14 cellular contexts compared by ENCODE assay signal in genomic region chr4:107444-108429, GRCh38. TPM values are rescaled to one million over a fixed set of nuclear protein-coding genes. Genes with fewer than 3 reads are reported as not detected.
DNase-seq lines count a peak whose midpoint lies in the region; ATAC-seq and TF ChIP-seq lines count a peak whose summit lies in the region.
"Had no signal": no experiment of that assay in that cellular context is flagged by ENCODE, and none has a peak within 500 bp of the region (broad histone marks: within the 10 kb centered on the region; RNA-seq: fewer than 3 reads in every experiment).

No MANE protein-coding gene starts in this region.

- TF ChIP-seq CTCF in kidney epithelial cell (IDR thresholded peaks at IDR 0.05; ENCODE audit: insufficient read depth, low read length, poor library complexity, severe bottlenecking): no peak

- peaks cover 25% of the 10 kb centered on the region for H3K9me3 ChIP-seq in HUES64 (ENCODE audit: insufficient read depth, low read depth, low read length)
- peaks cover 3 to 5% of the 10 kb centered on the region in 2 donors for H3K9me3 ChIP-seq in stomach smooth muscle (ENCODE audit: control insufficient read depth in 2 of 2, low read length in 2 of 2)

- no peak overlapping the region for H3K27ac ChIP-seq in HUES64 (ENCODE audit: low read depth, low read length)
- H3K27ac ChIP-seq in stomach smooth muscle (ENCODE audit: low read length): no peak overlapping the region

- H3K4me1 ChIP-seq in HUES64 (ENCODE audit: insufficient read depth, low read length) (no peaks in the 10 kb centered on the region), stomach smooth muscle (ENCODE audit: control insufficient read depth, insufficient read depth, low read length) (peaks cover 9% of the 10 kb centered on the region)

- no peak for ATAC-seq in GM21423 (IDR thresholded peaks at IDR 0.05; ENCODE audit: unreplicated experiment)

- WGBS in HUES64: 89% methylated on average over 91 of the region's 91 CpGs

- no peaks in the 10 kb centered on the region for H3K36me3 ChIP-seq in HUES64 (ENCODE audit: insufficient read depth, low read length)
- no peaks in the 10 kb centered on the region for H3K36me3 ChIP-seq in kidney epithelial cell (ENCODE audit: control insufficient read depth, insufficient read depth, low read length)
- H3K36me3 ChIP-seq in stomach smooth muscle (ENCODE audit: control insufficient read depth in 2 of 2, insufficient read depth in 2 of 2, low read length in 2 of 2): no peaks in the 10 kb centered on the region

- DNase-seq in dedifferentiated amniotic fluid mesenchymal stem cell (ENCODE audit: extremely low spot score) (peak; percentile 5), kidney epithelial cell (ENCODE audit: low read depth) (no peak), GOT3 (lab: John Stamatoyannopoulos, UW) (no peak), EL (no peak)
- DNase-seq: activated naive CD4-positive, alpha-beta T cell treated with anti-CD3 and anti-CD28 coated beads, Interleukin-2, amount 50 U/mL, for 16 hours; CD4-positive, alpha-beta memory T cell; dermis blood vessel endothelial cell; foreskin melanocyte; NCI-H345; stimulated activated CD4-positive, alpha-beta T cell treated with anti-CD3 and anti-CD28 coated beads, Interleukin-4, amount 100 ng/mL, for 1 hour; stimulated activated naive CD4-positive, alpha-beta T cell treated with Interleukin-2 at 50 U/mL for 16 hours had no signal

- H3K4me3 ChIP-seq in HUES64 (ENCODE audit: low read length) (peak overlapping the region; percentile 42), kidney epithelial cell (ENCODE audit: low read depth, low read length) (peak overlapping the region; percentile 13), stomach smooth muscle (ENCODE audit: low read length in 2 of 2) (peak overlapping the region; percentile 50 to 69)

- H3K27me3 ChIP-seq in HUES64 (ENCODE audit: insufficient read depth, low read length) (peaks cover 71% of the 10 kb centered on the region), kidney epithelial cell (ENCODE audit: control insufficient read depth, insufficient read depth, low read length) (peaks cover 28% of the 10 kb centered on the region), stomach smooth muscle (ENCODE audit: control insufficient read depth in 1 of 2, insufficient read depth in 2 of 2, low read length in 2 of 2) (peaks cover 41 to 44% of the 10 kb centered on the region in 2 donors)

- no peak overlapping the region; the same call in 1 of the 2 replicates for H3K9ac ChIP-seq in HUES64 (ENCODE audit: low read depth, low read length)
- H3K9ac ChIP-seq in stomach smooth muscle (ENCODE audit: low read length in 2 of 2): no peak overlapping the region

RNA-seq across cellular contexts. Expression of gene ZNF718, which starts 16.6 kb away (rescaled TPM):
- polyA plus RNA-seq in HUES64 (2013, experiment 1 of 2): 8.9 TPM
- polyA plus RNA-seq in HUES64 (2013, experiment 2 of 2): 9.0 TPM
- 13.5 and 13.9 TPM in 2 replicates for total RNA-seq in kidney epithelial cell

RNA-seq across cellular contexts. Expression of gene ZNF595, which starts 54.6 kb away (rescaled TPM):
- 5.9 TPM for polyA plus RNA-seq in HUES64 (2013, experiment 1 of 2)
- polyA plus RNA-seq in HUES64 (2013, experiment 2 of 2): 7.2 TPM
- 5.9 and 6.4 TPM in 2 replicates for total RNA-seq in kidney epithelial cell
